In genomic region chrX:6074532-6074931, GRCh38 we compare ENCODE assay signal across 19 cellular contexts.
DNase-seq lines count a peak whose midpoint lies in the region; ATAC-seq and TF ChIP-seq lines count a peak whose summit lies in the region.
"Had no signal": no experiment of that assay in that cellular context is flagged by ENCODE, and none has a peak within 500 bp of the region (broad histone marks: within the 10 kb centered on the region; RNA-seq: fewer than 3 reads in every experiment).

No MANE protein-coding gene starts in this region.

- H3K9me3 ChIP-seq in Karpas-422 (ENCODE audit: low read length): no peaks in the 10 kb centered on the region
- H3K9me3 ChIP-seq in prostate gland: no peaks in the 10 kb centered on the region
- H3K9me3 ChIP-seq in psoas muscle: no peaks in the 10 kb centered on the region
- H3K9me3 ChIP-seq: A549, Caco-2 had no signal

- peak overlapping the region; percentile 57 for H3K27ac ChIP-seq in Karpas-422 (ENCODE audit: low read length)
- no peak overlapping the region for H3K27ac ChIP-seq in prostate gland
- H3K27ac ChIP-seq in psoas muscle: no peak overlapping the region
- H3K27ac ChIP-seq: 22Rv1; A549; BLaER1 treated with 17β-estradiol and CSF1 and Interleukin-3, amounts not matched to agents 10 nM and 100 nM; C4-2B had no signal

- no peaks in the 10 kb centered on the region for H3K9me3 Mint-ChIP-seq in memory B cell
- H3K9me3 Mint-ChIP-seq in activated CD4-positive, alpha-beta memory T cell treated with anti-CD3 and anti-CD28 coated beads for 36 hours: no peaks in the 10 kb centered on the region
- H3K9me3 Mint-ChIP-seq: CD4-positive, alpha-beta T cell had no signal

- H3K4me1 ChIP-seq in Karpas-422 (ENCODE audit: low read length) (peaks cover 73% of the 10 kb centered on the region), prostate gland (replicated peaks) (no peaks in the 10 kb centered on the region), psoas muscle (no peaks in the 10 kb centered on the region)
- H3K4me1 ChIP-seq: A549; BLaER1 treated with 17β-estradiol and CSF1 and Interleukin-3, amounts not matched to agents 10 nM and 100 nM; Caco-2 had no signal

- H3K36me3 ChIP-seq in GM06990 (ENCODE audit: control insufficient read depth, insufficient read depth, low read length): no peaks in the 10 kb centered on the region
- peaks cover 24% of the 10 kb centered on the region; the same call in 1 of the 2 replicates for H3K36me3 ChIP-seq in Karpas-422 (ENCODE audit: insufficient read depth, low read length)
- no peaks in the 10 kb centered on the region for H3K36me3 ChIP-seq in prostate gland
- H3K36me3 ChIP-seq in psoas muscle (ENCODE audit: insufficient read depth in 1 of 2, low read depth in 1 of 2): no peaks in the 10 kb centered on the region
- H3K36me3 ChIP-seq: BLaER1 treated with 17β-estradiol and CSF1 and Interleukin-3, amounts not matched to agents 10 nM and 100 nM had no signal

- H3K27me3 Mint-ChIP-seq in memory B cell: no peaks in the 10 kb centered on the region
- no peaks in the 10 kb centered on the region for H3K27me3 Mint-ChIP-seq in activated CD4-positive, alpha-beta memory T cell treated with anti-CD3 and anti-CD28 coated beads for 36 hours
- H3K27me3 Mint-ChIP-seq: B cell; CD4-positive, alpha-beta T cell had no signal

- peaks cover 4% of the 10 kb centered on the region for H3K4me1 Mint-ChIP-seq in memory B cell
- H3K4me1 Mint-ChIP-seq in activated CD4-positive, alpha-beta memory T cell treated with anti-CD3 and anti-CD28 coated beads for 36 hours (ENCODE audit: low read depth): no peaks in the 10 kb centered on the region
- H3K4me1 Mint-ChIP-seq: B cell had no signal

- ATAC-seq in memory B cell (ENCODE audit: low read depth) (peak; percentile 12), psoas muscle (no peak)
- ATAC-seq: A549; CD8-positive, alpha-beta T cell; GM12878 had no signal

- no peaks in the 10 kb centered on the region for H3K36me3 Mint-ChIP-seq in memory B cell
- H3K36me3 Mint-ChIP-seq in activated CD4-positive, alpha-beta memory T cell treated with anti-CD3 and anti-CD28 coated beads for 36 hours: no peaks in the 10 kb centered on the region
- H3K36me3 Mint-ChIP-seq: CD8-positive, alpha-beta T cell had no signal

- H3K4me3 ChIP-seq in GM06990 (replicated peaks; ENCODE audit: low read depth, low read length): no peak overlapping the region
- peak overlapping the region; percentile 36; the same call in 1 of the 2 replicates for H3K4me3 ChIP-seq in Karpas-422 (ENCODE audit: low read length)
- H3K4me3 ChIP-seq in prostate gland: no peak overlapping the region
- no peak overlapping the region for H3K4me3 ChIP-seq in psoas muscle
- H3K4me3 ChIP-seq: A549; BLaER1 treated with 17β-estradiol and CSF1 and Interleukin-3, amounts not matched to agents 10 nM and 100 nM; GM12878 had no signal

- TF ChIP-seq CTCF in GM06990 (IDR thresholded peaks at IDR 0.05; ENCODE audit: insufficient read depth, low read length, poor library complexity, severe bottlenecking) (no peak), prostate gland (IDR thresholded peaks at IDR 0.05) (no peak), psoas muscle (IDR thresholded peaks at IDR 0.05) (no peak)

- 97% methylated on average over 2 of the region's 3 CpGs for WGBS in prostate gland
- whole genome bisulfite sequencing in psoas muscle, 3 donors: 82 to 90% (median 87%) methylated on average over 2 to 3 of the region's 3 CpGs

- no peak overlapping the region for H3K9ac ChIP-seq in Karpas-422 (ENCODE audit: low read length)
- H3K9ac ChIP-seq: BLaER1 treated with 17β-estradiol and CSF1 and Interleukin-3, amounts not matched to agents 10 nM and 100 nM had no signal

- no peak overlapping the region for H3K27ac Mint-ChIP-seq in memory B cell
- H3K27ac Mint-ChIP-seq in activated CD4-positive, alpha-beta memory T cell treated with anti-CD3 and anti-CD28 coated beads for 36 hours: no peak overlapping the region
- H3K27ac Mint-ChIP-seq: B cell; CD4-positive, alpha-beta T cell; CD8-positive, alpha-beta T cell had no signal

- H4K20me1 ChIP-seq in Karpas-422 (ENCODE audit: insufficient read depth, low read depth, low read length): 0 out of 2 replicates have a peak, but pooled peaks cover 14% of the 10 kb centered on the region
- H4K20me1 ChIP-seq: BLaER1 treated with 17β-estradiol and CSF1 and Interleukin-3, amounts not matched to agents 10 nM and 100 nM had no signal

- no peaks in the 10 kb centered on the region for H3K9me2 ChIP-seq in Karpas-422 (replicated peaks; ENCODE audit: insufficient read depth, low read length)

- H3K4me2 ChIP-seq in Karpas-422 (ENCODE audit: low read depth, low read length, poor library complexity, severe bottlenecking): peak overlapping the region; percentile 48
- H3K4me2 ChIP-seq: A549; BLaER1 treated with 17β-estradiol and CSF1 and Interleukin-3, amounts not matched to agents 10 nM and 100 nM had no signal

- H3K27me3 ChIP-seq in GM06990 (replicated peaks; ENCODE audit: control insufficient read depth, insufficient read depth, low read length): no peaks in the 10 kb centered on the region
- H3K27me3 ChIP-seq in Karpas-422 (ENCODE audit: low read length): no peaks in the 10 kb centered on the region
- no peaks in the 10 kb centered on the region for H3K27me3 ChIP-seq in prostate gland (replicated peaks; ENCODE audit: insufficient read depth)
- H3K27me3 ChIP-seq in psoas muscle (ENCODE audit: insufficient read depth in 3 of 3, low read length in 2 of 3): no peaks in the 10 kb centered on the region
- H3K27me3 ChIP-seq: BLaER1 treated with 17β-estradiol and CSF1 and Interleukin-3, amounts not matched to agents 10 nM and 100 nM had no signal

- no peak overlapping the region for H3K4me3 Mint-ChIP-seq in memory B cell
- H3K4me3 Mint-ChIP-seq in activated CD4-positive, alpha-beta memory T cell treated with anti-CD3 and anti-CD28 coated beads for 36 hours: no peak overlapping the region
- H3K4me3 Mint-ChIP-seq: B cell; CD4-positive, alpha-beta T cell; CD8-positive, alpha-beta T cell had no signal

- TF ChIP-seq POLR2A in prostate gland (IDR thresholded peaks at IDR 0.05): no peak

- H3K79me2 ChIP-seq in Karpas-422 (ENCODE audit: low read length): peaks cover 100% of the 10 kb centered on the region

- DNase-seq in GM06990 (ENCODE audit: extremely low read depth, insufficient read length) (peak; percentile 12), Karpas-422 (peak; percentile 63), memory B cell (ENCODE audit: low spot score in 2 of 2) (no peak), prostate gland (ENCODE audit: low spot score) (no peak), psoas muscle (no peak)
- no peak for DNase-seq in activated CD4-positive, alpha-beta memory T cell treated with anti-CD3 and anti-CD28 coated beads for 36 hours
- DNase-seq: AML-193; Caco-2; Calu3; CD4-positive, alpha-beta T cell; CD8-positive, alpha-beta T cell; DMS79 treated with DMSO at 0.1 percent for 48 hours; GF-D8 had no signal

- H2AFZ ChIP-seq in Karpas-422 (ENCODE audit: low read length): no peak overlapping the region

- intact Hi-C loops in activated CD4-positive, alpha-beta memory T cell treated with anti-CD3 and anti-CD28 coated beads for 36 hours (cut with micrococcal nuclease): no loop called here
- intact Hi-C loops in prostate gland (cut with DNase I) (no loop called here), psoas muscle (cut with DNase I) (no loop called here)

- POLR2A ChIA-PET in activated CD4-positive, alpha-beta memory T cell treated with anti-CD3 and anti-CD28 coated beads for 36 hours (lab: Charles Lee): no interaction called here

- CTCF ChIA-PET in activated CD4-positive, alpha-beta memory T cell treated with anti-CD3 and anti-CD28 coated beads for 36 hours (lab: Charles Lee): no interaction called here

Comparison
In these comparisons a context has a peak if more than half of its experiments do, and no peak if none do; other contexts are left out.
1. DNase-seq: peak in GM06990 (single experiment) and Karpas-422 (single experiment); none in memory B cell (0 of 2), activated CD4-positive, alpha-beta memory T cell treated with anti-CD3 and anti-CD28 coated beads for 36 hours (single experiment), prostate gland (single experiment) and psoas muscle (0 of 2).